17 cellular contexts compared by ENCODE assay signal in the genomic region with DNA sequence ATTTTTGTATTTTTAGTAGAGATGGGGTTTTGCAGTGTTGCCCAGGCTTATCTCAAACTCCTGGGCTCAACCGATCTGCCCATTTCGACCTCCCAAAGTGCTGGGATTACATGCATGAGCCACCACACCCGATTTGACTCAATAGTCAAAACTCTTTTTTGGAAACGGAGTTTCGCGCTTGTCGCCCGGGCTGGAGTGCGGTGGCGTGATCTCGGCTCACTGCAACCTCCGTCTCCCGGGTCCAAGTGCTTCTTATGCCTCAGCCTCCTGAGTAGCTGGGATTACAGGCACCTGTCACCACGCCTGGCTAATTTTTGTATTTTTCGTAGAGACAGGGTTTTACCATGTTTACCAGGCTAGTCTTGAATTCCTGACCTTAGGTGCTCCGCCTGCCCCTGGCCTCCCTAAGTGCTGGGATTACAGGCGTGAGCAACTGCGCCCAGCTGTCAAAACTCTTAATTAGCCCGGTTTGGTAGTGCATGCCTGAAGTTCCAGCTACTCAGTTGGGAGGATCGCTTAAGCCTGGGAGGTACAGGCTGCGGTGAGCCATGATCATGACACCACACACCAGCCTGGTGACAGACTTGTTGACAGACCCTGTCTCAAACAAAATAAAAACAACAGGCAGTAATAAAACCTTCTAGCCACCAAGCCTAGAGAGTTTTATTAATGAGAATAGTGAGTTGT. TPM values are rescaled to one million over a fixed set of nuclear protein-coding genes. Genes with fewer than 3 reads are reported as not detected.
DNase-seq lines count a peak whose midpoint lies in the region; ATAC-seq and TF ChIP-seq lines count a peak whose summit lies in the region.
"Had no signal": no experiment of that assay in that cellular context is flagged by ENCODE, and none has a peak within 500 bp of the region (broad histone marks: within the 10 kb centered on the region; RNA-seq: fewer than 3 reads in every experiment).

No MANE protein-coding gene starts in this region.

- H2AFZ ChIP-seq in trophoblast cell (ENCODE audit: insufficient read depth, low read length, poor library complexity), result no peak overlapping the region
- H2AFZ ChIP-seq: GM23338 had no signal

- no peaks in the 10 kb centered on the region for H3K27me3 ChIP-seq in esophagus muscularis mucosa
- H3K27me3 ChIP-seq in trophoblast cell (ENCODE audit: insufficient read depth, low read length), result no peaks in the 10 kb centered on the region

- TF ChIP-seq EP300 in esophagus muscularis mucosa (IDR thresholded peaks at IDR 0.05), result no peak

- H2AK5ac ChIP-seq in trophoblast cell (ENCODE audit: low read length), result no peak overlapping the region

- H3K4ac ChIP-seq in trophoblast cell (ENCODE audit: low read depth, low read length), result no peak overlapping the region

- TF ChIP-seq POLR2A in esophagus muscularis mucosa (IDR thresholded peaks at IDR 0.05; ENCODE audit: low read depth), result no peak

- intact Hi-C loops in activated CD4-positive, alpha-beta T cell treated with anti-CD3 and anti-CD28 coated beads, Interleukin-2, amount 10 ng/mL, durations not matched to agents 24 days and 14 days (cut with micrococcal nuclease), result loop anchor here (5.0 kb wide), 3 partner anchors 88 to 348 kb away; no protein-coding TSS in a partner anchor
- intact Hi-C loops in activated CD4-positive, alpha-beta T cell treated with anti-CD3 and anti-CD28 coated beads for 36 hours (cut with DNase I, micrococcal nuclease), result no loop called here
- intact Hi-C loops in esophagus muscularis mucosa (cut with DNase I), result no loop called here
- intact Hi-C loops in posterior vena cava (cut with DNase I), result no loop called here

- H4K8ac ChIP-seq in trophoblast cell (ENCODE audit: low read depth, low read length), result no peak overlapping the region

- 92% methylated on average over 21 of the region's 21 CpGs for WGBS in esophagus muscularis mucosa
- no CpG with 5 or more reads among the region's 21 CpGs for WGBS in trophoblast cell (ENCODE audit: extremely low coverage, insufficient coverage, insufficient read length)

- no peaks in the 10 kb centered on the region for H3K4me1 ChIP-seq in esophagus muscularis mucosa
- H3K4me1 ChIP-seq in trophoblast cell (ENCODE audit: control insufficient read depth in 1 of 2, insufficient read depth in 2 of 2, low read length in 2 of 2), result no peaks in the 10 kb centered on the region

- H2BK120ac ChIP-seq in trophoblast cell (ENCODE audit: insufficient read depth, low read length, poor library complexity), result no peak overlapping the region

- no peak overlapping the region for H3K18ac ChIP-seq in trophoblast cell (ENCODE audit: low read length)

- DNase-seq in activated CD4-positive, alpha-beta T cell treated with anti-CD3 and anti-CD28 coated beads, Interleukin-2, amount 10 ng/mL, durations not matched to agents 24 days and 14 days, result peak; percentile 32
- no peak for DNase-seq in activated CD4-positive, alpha-beta T cell treated with anti-CD3 and anti-CD28 coated beads for 36 hours
- peak; percentile 26 for DNase-seq in esophagus muscularis mucosa (ENCODE audit: extremely low spot score)
- DNase-seq in trophoblast cell, result peak; percentile 87 to 89
- DNase-seq in posterior vena cava (ENCODE audit: low spot score), result no peak
- DNase-seq: CD8-positive, alpha-beta T cell; COR-L47; DMS153; H7 had no signal

- peaks cover 3% of the 10 kb centered on the region for H3K4me1 Mint-ChIP-seq in activated CD4-positive, alpha-beta T cell treated with anti-CD3 and anti-CD28 coated beads, Interleukin-2, amount 10 ng/mL, durations not matched to agents 24 days and 14 days
- no peaks in the 10 kb centered on the region for H3K4me1 Mint-ChIP-seq in activated CD4-positive, alpha-beta T cell treated with anti-CD3 and anti-CD28 coated beads for 36 hours
- H3K4me1 Mint-ChIP-seq: GM23338 had no signal

- no peak overlapping the region for H3K4me3 Mint-ChIP-seq in activated CD4-positive, alpha-beta T cell treated with anti-CD3 and anti-CD28 coated beads, Interleukin-2, amount 10 ng/mL, durations not matched to agents 24 days and 14 days
- no peak overlapping the region for H3K4me3 Mint-ChIP-seq in activated CD4-positive, alpha-beta T cell treated with anti-CD3 and anti-CD28 coated beads for 36 hours
- H3K4me3 Mint-ChIP-seq: CD14-positive monocyte; CD8-positive, alpha-beta T cell; GM23338 had no signal

- H3K79me2 ChIP-seq in trophoblast cell (ENCODE audit: control insufficient read depth, insufficient read depth, low read length, poor library complexity), result no peaks in the 10 kb centered on the region

- H4K12ac ChIP-seq in trophoblast cell (ENCODE audit: low read depth, low read length), result no peak overlapping the region

- H3K23ac ChIP-seq in trophoblast cell (ENCODE audit: low read length), result no peak overlapping the region

- peaks cover 33% of the 10 kb centered on the region for H3K36me3 Mint-ChIP-seq in activated CD4-positive, alpha-beta T cell treated with anti-CD3 and anti-CD28 coated beads, Interleukin-2, amount 10 ng/mL, durations not matched to agents 24 days and 14 days (ENCODE audit: low read depth)
- peaks cover 48% of the 10 kb centered on the region for H3K36me3 Mint-ChIP-seq in activated CD4-positive, alpha-beta T cell treated with anti-CD3 and anti-CD28 coated beads for 36 hours (ENCODE audit: low read depth)

- H3K9me3 ChIP-seq in esophagus muscularis mucosa (no peaks in the 10 kb centered on the region), trophoblast cell (ENCODE audit: insufficient read depth, low read depth, low read length) (no peaks in the 10 kb centered on the region)

- no peaks in the 10 kb centered on the region for H3K79me1 ChIP-seq in trophoblast cell (ENCODE audit: low read length)

- H3K36me3 ChIP-seq in esophagus muscularis mucosa, result peaks cover 16 to 54% (median 38%) of the 10 kb centered on the region in 4 donors
- H3K36me3 ChIP-seq in trophoblast cell (ENCODE audit: control insufficient read depth in 1 of 2, insufficient read depth in 2 of 2, low read length in 2 of 2), result peaks cover 5 to 8% of the 10 kb centered on the region in 2 experiments

- CTCF ChIA-PET in activated CD4-positive, alpha-beta T cell treated with anti-CD3 and anti-CD28 coated beads for 36 hours (lab: Charles Lee), result interaction anchor here (0.7 to 1.1 kb wide), 2 partner anchors 16 to 497 kb away, joined by 3 to 4 read pairs; no protein-coding TSS in a partner anchor

- no peak for ATAC-seq in activated CD4-positive, alpha-beta T cell treated with anti-CD3 and anti-CD28 coated beads for 36 hours
- ATAC-seq in GM19023 (IDR thresholded peaks at IDR 0.05; ENCODE audit: unreplicated experiment), result no peak
- no peak for ATAC-seq in HG03045 (IDR thresholded peaks at IDR 0.05; ENCODE audit: unreplicated experiment)
- ATAC-seq in GM19463 (IDR thresholded peaks at IDR 0.05; ENCODE audit: unreplicated experiment), result no peak
- ATAC-seq: CD8-positive, alpha-beta T cell; GM23338 had no signal

- no peaks in the 10 kb centered on the region for H3K27me3 Mint-ChIP-seq in activated CD4-positive, alpha-beta T cell treated with anti-CD3 and anti-CD28 coated beads, Interleukin-2, amount 10 ng/mL, durations not matched to agents 24 days and 14 days
- no peaks in the 10 kb centered on the region for H3K27me3 Mint-ChIP-seq in activated CD4-positive, alpha-beta T cell treated with anti-CD3 and anti-CD28 coated beads for 36 hours

- no peak overlapping the region for H4K91ac ChIP-seq in trophoblast cell (ENCODE audit: low read depth, low read length)

- no peak overlapping the region for H3K9ac ChIP-seq in trophoblast cell (ENCODE audit: low read length)

- H2BK12ac ChIP-seq in trophoblast cell (ENCODE audit: low read length), result no peak overlapping the region

- no peak overlapping the region for H2BK5ac ChIP-seq in trophoblast cell (ENCODE audit: low read depth, low read length, poor library complexity)

- no peak overlapping the region for H3K4me2 ChIP-seq in trophoblast cell (ENCODE audit: low read length)
- H3K4me2 ChIP-seq: GM23338 had no signal

- no peak overlapping the region for H3K27ac Mint-ChIP-seq in activated CD4-positive, alpha-beta T cell treated with anti-CD3 and anti-CD28 coated beads, Interleukin-2, amount 10 ng/mL, durations not matched to agents 24 days and 14 days
- H3K27ac Mint-ChIP-seq in activated CD4-positive, alpha-beta T cell treated with anti-CD3 and anti-CD28 coated beads for 36 hours, result no peak overlapping the region
- H3K27ac Mint-ChIP-seq: CD14-positive monocyte; CD8-positive, alpha-beta T cell; GM23338 had no signal

- H3K14ac ChIP-seq in trophoblast cell (ENCODE audit: low read length), result no peak overlapping the region

- POLR2A ChIA-PET in activated CD4-positive, alpha-beta T cell treated with anti-CD3 and anti-CD28 coated beads for 36 hours (lab: Charles Lee), result no interaction called here

- H3K4me3 ChIP-seq in esophagus muscularis mucosa (no peak overlapping the region), trophoblast cell (ENCODE audit: low read depth, low read length) (no peak overlapping the region)
- H3K4me3 ChIP-seq: GM23338 had no signal

- H3K27ac ChIP-seq in esophagus muscularis mucosa (replicated peaks in 1 of 4) (no peak overlapping the region), trophoblast cell (ENCODE audit: low read depth, low read length) (no peak overlapping the region)
- H3K27ac ChIP-seq: 22Rv1 had no signal

- H3K9me3 Mint-ChIP-seq in activated CD4-positive, alpha-beta T cell treated with anti-CD3 and anti-CD28 coated beads, Interleukin-2, amount 10 ng/mL, durations not matched to agents 24 days and 14 days, result no peaks in the 10 kb centered on the region
- no peaks in the 10 kb centered on the region for H3K9me3 Mint-ChIP-seq in activated CD4-positive, alpha-beta T cell treated with anti-CD3 and anti-CD28 coated beads for 36 hours (ENCODE audit: low read depth)
- H3K9me3 Mint-ChIP-seq: CD8-positive, alpha-beta T cell had no signal

- no peak for TF ChIP-seq CTCF in esophagus muscularis mucosa (IDR thresholded peaks at IDR 0.05)

RNA-seq across cellular contexts. Expression of a gene that starts 12.4 kb away (rescaled TPM):
- 29.5 and 31.9 TPM in 2 replicates for total RNA-seq in activated CD4-positive, alpha-beta T cell treated with anti-CD3 and anti-CD28 coated beads, Interleukin-2, amount 10 ng/mL, durations not matched to agents 24 days and 14 days
- total RNA-seq in activated CD4-positive, alpha-beta T cell treated with anti-CD3 and anti-CD28 coated beads for 36 hours, result 10 to 100 TPM; 25.1 to 33.3 TPM
- 10 to 100 TPM; 43.0 to 58.6 (median 51.9) TPM for total RNA-seq in esophagus muscularis mucosa
- polyA plus RNA-seq in trophoblast cell (2013), result 29.0 and 30.6 TPM in 2 replicates
- 10 to 100 TPM; 55.7 to 67.4 TPM for total RNA-seq in posterior vena cava

RNA-seq across cellular contexts. Expression of a gene that starts 20.6 kb away (rescaled TPM):
- 44.0 and 51.6 TPM in 2 replicates for total RNA-seq in activated CD4-positive, alpha-beta T cell treated with anti-CD3 and anti-CD28 coated beads, Interleukin-2, amount 10 ng/mL, durations not matched to agents 24 days and 14 days
- total RNA-seq in activated CD4-positive, alpha-beta T cell treated with anti-CD3 and anti-CD28 coated beads for 36 hours, result 10 to 100 TPM; 29.4 to 34.0 TPM
- total RNA-seq in esophagus muscularis mucosa (10 to 100 TPM; 31.8 to 50.7 (median 40.5) TPM), posterior vena cava (10 to 100 TPM; 33.4 to 43.5 TPM)
- polyA plus RNA-seq in trophoblast cell (2013), result 29.0 and 34.9 TPM in 2 replicates

RNA-seq across cellular contexts. Expression of a gene that starts 47.6 kb away (rescaled TPM):
- total RNA-seq in activated CD4-positive, alpha-beta T cell treated with anti-CD3 and anti-CD28 coated beads, Interleukin-2, amount 10 ng/mL, durations not matched to agents 24 days and 14 days, result not detected in 2 replicates
- total RNA-seq in activated CD4-positive, alpha-beta T cell treated with anti-CD3 and anti-CD28 coated beads for 36 hours, result not detected
- not detected for total RNA-seq in esophagus muscularis mucosa
- not detected in 2 replicates for polyA plus RNA-seq in trophoblast cell (2013)
- total RNA-seq in posterior vena cava, result not detected
- total RNA-seq: A673; CD8-positive, alpha-beta T cell; GM23338; H7 had no signal
- polyA plus RNA-seq: BJ, CD14-positive monocyte, GM23338 had no signal

Comparison
In these comparisons a context has a peak if more than half of its experiments do, and no peak if none do; other contexts are left out.
1. DNase-seq: peak in activated CD4-positive, alpha-beta T cell treated with anti-CD3 and anti-CD28 coated beads, Interleukin-2, amount 10 ng/mL, durations not matched to agents 24 days and 14 days (single experiment), esophagus muscularis mucosa (single experiment) and trophoblast cell (2 of 2); none in activated CD4-positive, alpha-beta T cell treated with anti-CD3 and anti-CD28 coated beads for 36 hours (single experiment) and posterior vena cava (single experiment).